In the genomic region with DNA sequence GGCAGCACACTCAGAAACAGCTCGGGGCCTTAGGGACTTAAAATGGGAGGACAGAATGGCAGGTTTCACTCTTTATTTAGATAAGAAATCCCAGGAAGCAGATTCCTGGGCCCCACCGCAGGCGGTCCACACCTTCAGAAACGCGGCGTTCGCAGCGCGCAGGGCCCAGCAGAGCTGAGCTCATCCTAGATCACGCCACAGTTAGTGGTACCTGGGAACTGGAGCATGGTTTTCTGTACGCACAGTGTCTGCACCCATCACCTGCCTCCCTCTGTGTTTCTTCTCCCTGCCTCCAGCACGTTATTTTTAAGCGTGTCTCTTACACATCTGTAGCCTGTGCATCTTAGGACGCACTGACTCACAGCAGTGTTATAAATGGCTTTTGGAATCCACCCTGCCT, we compare ENCODE assay signal across 22 cellular contexts.
DNase-seq lines count a peak whose midpoint lies in the region; ATAC-seq, FAIRE-seq and TF ChIP-seq lines count a peak whose summit lies in the region.
"Had no signal": no experiment of that assay in that cellular context is flagged by ENCODE, and none has a peak within 500 bp of the region (broad histone marks: within the 10 kb centered on the region; RNA-seq: fewer than 3 reads in every experiment).

No MANE protein-coding gene starts in this region.

- ATAC-seq in left lobe of liver, result no peak
- no peak for ATAC-seq in GM21576 (IDR thresholded peaks at IDR 0.05; ENCODE audit: unreplicated experiment)

- no peak for TF ChIP-seq CTCF in coronary artery (IDR thresholded peaks at IDR 0.05)

- no peak for DNase-seq in GM12891 (ENCODE audit: insufficient read length, low spot score)
- DNase-seq in coronary artery (ENCODE audit: low spot score), result peak; percentile 49
- DNase-seq in left lobe of liver (ENCODE audit: low spot score), result peak; percentile 18
- peak; percentile 63 for DNase-seq in putamen (ENCODE audit: low spot score)
- no peak for DNase-seq in KG1 (lab: John Stamatoyannopoulos, UW)
- no peak for DNase-seq in H7
- DNase-seq: CD4-positive, CD25-positive, alpha-beta regulatory T cell; DMS153; DND-41; NCI-H1048; NCI-H1417; NCI-H1694; NCI-H2029 treated with DMSO at 0.1 percent for 48 hours; NCI-H524 treated with DMSO at 0.1 percent for 48 hours; NCI-H774; SIG-M5 had no signal

- peak; percentile 31 for FAIRE-seq in GM12891 (lab: Jason Lieb, UNC)
- FAIRE-seq: H1, RCC 7860 had no signal

- H3K36me3 ChIP-seq in H7 (replicated peaks; ENCODE audit: control insufficient read depth, insufficient read depth, low read length), result peaks cover 22% of the 10 kb centered on the region

- H3K27me3 ChIP-seq in H7 (ENCODE audit: control insufficient read depth, insufficient read depth, low read length), result no peaks in the 10 kb centered on the region
- H3K27me3 ChIP-seq: BLaER1 had no signal

- H3K27ac ChIP-seq in coronary artery, result no peak overlapping the region
- H3K27ac ChIP-seq: BLaER1, HL-60, SK-N-MC had no signal

- H3K4me3 ChIP-seq in coronary artery, result no peak overlapping the region
- H3K4me3 ChIP-seq in H7 (ENCODE audit: insufficient read depth, low read depth, low read length), result no peak overlapping the region
- H3K4me3 ChIP-seq: BLaER1, SK-N-MC had no signal

- no peak for TF ChIP-seq POLR2A in GM12891 (IDR thresholded peaks at IDR 0.05; ENCODE audit: low read depth, low read length)

TF ChIP-seq in GM12891, 5 proteins besides CTCF, POLR2A, EP300 and RAD21:
- no peak for TF ChIP-seq PAX5 (IDR thresholded peaks at IDR 0.05; ENCODE audit: insufficient read depth, low read length, severe bottlenecking)
- TF ChIP-seq POLR2AphosphoS5 (IDR thresholded peaks at IDR 0.05; ENCODE audit: low read depth, low read length), result no peak
- no peak for TF ChIP-seq SPI1 (IDR thresholded peaks at IDR 0.05; ENCODE audit: low read depth, low read length)
- no peak for TF ChIP-seq TAF1 (IDR thresholded peaks at IDR 0.05; ENCODE audit: low read depth, low read length)
- TF ChIP-seq POU2F2 (IDR thresholded peaks at IDR 0.05; ENCODE audit: low read depth, low read length), result no peak

Comparison
In these comparisons a context has a peak if more than half of its experiments do, and no peak if none do; other contexts are left out.
1. DNase-seq: peak in coronary artery (single experiment), left lobe of liver (single experiment) and putamen (single experiment); none in GM12891 (single experiment), KG1 (single experiment) and H7 (single experiment).